In the genomic region with DNA sequence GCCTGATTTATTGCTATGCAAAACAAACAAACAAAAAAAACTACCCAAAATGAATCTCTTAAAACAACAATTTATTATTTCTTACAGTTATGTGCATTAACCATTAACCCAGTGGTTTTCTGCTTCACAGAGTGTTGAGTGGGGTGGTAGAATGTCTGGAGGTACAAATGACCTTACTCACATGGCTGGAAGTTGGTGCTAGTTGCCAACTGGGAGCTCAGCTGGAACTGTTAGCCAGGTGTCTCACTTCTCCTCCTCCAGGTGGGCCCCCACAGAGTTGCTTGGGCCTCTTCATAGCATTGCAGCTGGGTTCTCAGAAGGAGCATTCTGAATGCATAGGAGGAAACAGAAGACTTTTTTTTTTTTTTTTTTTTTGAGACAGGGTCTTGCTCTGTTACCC, we compare ENCODE assay signal across 16 cellular contexts. TPM values are rescaled to one million over a fixed set of nuclear protein-coding genes. Genes with fewer than 3 reads are reported as not detected.
DNase-seq lines count a peak whose midpoint lies in the region; ATAC-seq and TF ChIP-seq lines count a peak whose summit lies in the region.
"Had no signal": no experiment of that assay in that cellular context is flagged by ENCODE, and none has a peak within 500 bp of the region (broad histone marks: within the 10 kb centered on the region; RNA-seq: fewer than 3 reads in every experiment).

No MANE protein-coding gene starts in this region.

- peaks cover 3% of the 10 kb centered on the region for H3K27me3 ChIP-seq in effector memory CD4-positive, alpha-beta T cell (replicated peaks; ENCODE audit: control insufficient read depth, insufficient read depth, low read length, poor library complexity, severe bottlenecking)
- H3K27me3 ChIP-seq: esophagus muscularis mucosa had no signal

- no peaks in the 10 kb centered on the region for H3K36me3 ChIP-seq in effector memory CD4-positive, alpha-beta T cell (ENCODE audit: control insufficient read depth, insufficient read depth, low read length)
- H3K36me3 ChIP-seq: esophagus muscularis mucosa had no signal

- intact Hi-C loops in sciatic nerve (cut with DNase I), result no loop called here

- no peak overlapping the region for H3K4me3 ChIP-seq in epithelial cell of proximal tubule (ENCODE audit: low read depth, low read length)
- H3K4me3 ChIP-seq in effector memory CD4-positive, alpha-beta T cell (ENCODE audit: insufficient read depth, low read depth, low read length, poor library complexity, severe bottlenecking), result no peak overlapping the region
- H3K4me3 ChIP-seq: esophagus muscularis mucosa, skin epidermis had no signal

- TF ChIP-seq CTCF in epithelial cell of proximal tubule (conservative IDR thresholded peaks at IDR 0.05; ENCODE audit: low read depth, low read length), result peak; percentile 7

- ATAC-seq in GM18870 (IDR thresholded peaks at IDR 0.05; ENCODE audit: unreplicated experiment) (peak; percentile 83), GM21526 (IDR thresholded peaks at IDR 0.05; ENCODE audit: low FRiP score, unreplicated experiment) (peak; percentile 47), HG03097 (IDR thresholded peaks at IDR 0.05; ENCODE audit: low FRiP score, unreplicated experiment) (peak; percentile 80), sciatic nerve (no peak)

- no peaks in the 10 kb centered on the region for H3K9me3 ChIP-seq in effector memory CD4-positive, alpha-beta T cell (ENCODE audit: control insufficient read depth, low read length)
- H3K9me3 ChIP-seq: esophagus muscularis mucosa had no signal

- no peak overlapping the region for H3K27ac ChIP-seq in effector memory CD4-positive, alpha-beta T cell (ENCODE audit: insufficient read depth, low read length, poor library complexity, severe bottlenecking)
- H3K27ac ChIP-seq: esophagus muscularis mucosa, skin epidermis had no signal

- DNase-seq in epithelial cell of proximal tubule (ENCODE audit: low read depth) (peak; percentile 80), sciatic nerve (ENCODE audit: low spot score) (no peak), activated T-cell treated with anti-CD3 and anti-CD28 coated beads for 4 hours (no peak)
- no peak for DNase-seq in effector memory CD4-positive, alpha-beta T cell
- no peak for DNase-seq in effector CD4-positive, alpha-beta T cell
- DNase-seq: activated CD4-positive, CD25-positive, alpha-beta regulatory T cell treated with anti-CD3 and anti-CD28 coated beads, Interleukin-2, amount 50 U/mL, for 72 hours; activated T-cell treated with anti-CD3 and anti-CD28 coated beads, Interleukin-2, amount 50 U/mL, for 1 hour; hippocampal formation; NCI-H2171 treated with DMSO at 0.1 percent for 48 hours; nephron progenitor cell; substantia nigra had no signal

- no peaks in the 10 kb centered on the region for H3K4me1 ChIP-seq in effector memory CD4-positive, alpha-beta T cell (ENCODE audit: control insufficient read depth, insufficient read depth, low read length, poor library complexity, severe bottlenecking)
- H3K4me1 ChIP-seq: esophagus muscularis mucosa had no signal

RNA-seq across cellular contexts. Expression of a gene that starts 10.5 kb away (rescaled TPM):
- total RNA-seq in epithelial cell of proximal tubule (44.5 and 60.7 TPM in 2 replicates), sciatic nerve (85.3 TPM)
